ENCODE assay signal across 1 cellular context in genomic region chr19:416416-416815, GRCh38.
TF ChIP-seq lines count a peak whose summit lies in the region.

No MANE protein-coding gene starts in this region.

TF ChIP-seq in HepG2, 621 proteins besides CTCF, POLR2A, EP300 and RAD21:
- TF ChIP-seq HOXA3 (CRISPR knock-in tag; IDR thresholded peaks at IDR 0.05) (no peak), THYN1 (CRISPR knock-in tag; IDR thresholded peaks at IDR 0.05; ENCODE audit: borderline replicate concordance, low read depth) (no peak), ZNF407 (CRISPR knock-in tag; IDR thresholded peaks at IDR 0.05; ENCODE audit: not compliant biosample characterization) (no peak)
